In genomic region chr17:15957608-15958307, GRCh38 we compare ENCODE assay signal across 20 cellular contexts. TPM values are rescaled to one million over a fixed set of nuclear protein-coding genes. Genes with fewer than 3 reads are reported as not detected.
DNase-seq lines count a peak whose midpoint lies in the region; ATAC-seq and TF ChIP-seq lines count a peak whose summit lies in the region.
"Had no signal": no experiment of that assay in that cellular context is flagged by ENCODE, and none has a peak within 500 bp of the region (broad histone marks: within the 10 kb centered on the region; RNA-seq: fewer than 3 reads in every experiment).

No MANE protein-coding gene starts in this region.

- no peak for ATAC-seq in GM21825 (IDR thresholded peaks at IDR 0.05; ENCODE audit: unreplicated experiment)
- ATAC-seq in HG03378 (IDR thresholded peaks at IDR 0.05; ENCODE audit: unreplicated experiment): no peak

- CTCF ChIA-PET in GM10248 (lab: Yijun Ruan, JAX): interaction anchor here (1.4 kb wide), 1 partner anchor 42 kb away, joined by 5 read pairs; the partner anchor contains the start of genes TTC19 and ZSWIM7

- WGBS in esophagus squamous epithelium, 2 donors: 79 to 82% methylated on average over 17 to 18 of the region's 19 CpGs

- no peak overlapping the region for H3K4me3 ChIP-seq in BLaER1 treated with 17β-estradiol and CSF1 and Interleukin-3, amounts not matched to agents 10 nM and 100 nM
- no peak overlapping the region for H3K4me3 ChIP-seq in esophagus squamous epithelium
- H3K4me3 ChIP-seq: Peyer's patch, thyroid gland had no signal

- POLR2A ChIA-PET in GM10248 (lab: Yijun Ruan, JAX): no interaction called here

- H3K36me3 ChIP-seq in BLaER1 treated with 17β-estradiol and CSF1 and Interleukin-3, amounts not matched to agents 10 nM and 100 nM: peaks cover 0 to 7% (median 0%) of the 10 kb centered on the region in 11 experiments; a peak in 2 of 22 replicates
- H3K36me3 ChIP-seq in esophagus squamous epithelium: no peaks in the 10 kb centered on the region
- H3K36me3 ChIP-seq: BE2C, Peyer's patch, thyroid gland had no signal

- peak overlapping the region in 10 of 11 experiments; percentile 67 to 95 (median 92); a peak in 19 of 22 replicates for H3K27ac ChIP-seq in BLaER1 treated with 17β-estradiol and CSF1 and Interleukin-3, amounts not matched to agents 10 nM and 100 nM
- peak overlapping the region; percentile 69 to 78 (median 72) for H3K27ac ChIP-seq in esophagus squamous epithelium
- H3K27ac ChIP-seq: 22Rv1, Peyer's patch, thyroid gland had no signal

- H3K4me2 ChIP-seq in BLaER1 treated with 17β-estradiol and CSF1 and Interleukin-3, amounts not matched to agents 10 nM and 100 nM: peak overlapping the region in 10 of 11 experiments; percentile 47 to 90 (median 82); a peak in 19 of 22 replicates

- no peak for TF ChIP-seq CTCF in esophagus squamous epithelium (IDR thresholded peaks at IDR 0.05)
- TF ChIP-seq CTCF in GM10248 (IDR thresholded peaks at IDR 0.05; ENCODE audit: control extremely low read depth, extremely low read depth, low read depth, missing control alignments): no peak

- H4K20me1 ChIP-seq in BLaER1 treated with 17β-estradiol and CSF1 and Interleukin-3, amounts not matched to agents 10 nM and 100 nM: peaks cover 0 to 3% (median 0%) of the 10 kb centered on the region in 11 experiments; a peak in 1 of 22 replicates

- no peaks in the 10 kb centered on the region; a peak in 1 of 22 replicates for H3K9me3 ChIP-seq in BLaER1 treated with 17β-estradiol and CSF1 and Interleukin-3, amounts not matched to agents 10 nM and 100 nM (replicated peaks in 1 of 11)
- no peaks in the 10 kb centered on the region for H3K9me3 ChIP-seq in esophagus squamous epithelium
- H3K9me3 ChIP-seq: BE2C, Peyer's patch, thyroid gland had no signal

- no peaks in the 10 kb centered on the region for H3K27me3 ChIP-seq in BLaER1 treated with 17β-estradiol and CSF1 and Interleukin-3, amounts not matched to agents 10 nM and 100 nM
- H3K27me3 ChIP-seq in esophagus squamous epithelium: no peaks in the 10 kb centered on the region
- H3K27me3 ChIP-seq: BE2C, Peyer's patch, thyroid gland had no signal

- DNase-seq in NCI-H2107 treated with DMSO at 0.1 percent for 48 hours (lab: John Stamatoyannopoulos, UW; ENCODE audit: unreplicated experiment): peak; percentile 18
- DNase-seq in NCI-H2107 (lab: John Stamatoyannopoulos, UW): no peak
- peak; percentile 77 for DNase-seq in SW480 (ENCODE audit: low spot score)
- DNase-seq in esophagus squamous epithelium (lab: John Stamatoyannopoulos, UW): no peak
- no peak for DNase-seq in GM10248 (ENCODE audit: extremely low spot score)
- DNase-seq: activated T-cell treated with anti-CD3 and anti-CD28 coated beads, Interleukin-2, amount 50 U/mL, for 4 hours; amniotic stem cell; BE2C; hippocampal formation; islet precursor cell; KBM-7; MV-4-11; NCI-H1930; NCI-H526 treated with DMSO at 0.1 percent for 48 hours; Peyer's patch; thyroid gland had no signal

- no peak for TF ChIP-seq POLR2A in esophagus squamous epithelium (IDR thresholded peaks at IDR 0.05)

- peaks cover 17 to 91% (median 63%) of the 10 kb centered on the region in 10 experiments for H3K4me1 ChIP-seq in BLaER1 treated with 17β-estradiol and CSF1 and Interleukin-3, amounts not matched to agents 10 nM and 100 nM
- peaks cover 9 to 52% (median 18%) of the 10 kb centered on the region in 3 donors for H3K4me1 ChIP-seq in esophagus squamous epithelium
- H3K4me1 ChIP-seq: BE2C, thyroid gland had no signal

- peak overlapping the region in 9 of 11 experiments; percentile 64 to 80 (median 77); a peak in 12 of 22 replicates for H3K9ac ChIP-seq in BLaER1 treated with 17β-estradiol and CSF1 and Interleukin-3, amounts not matched to agents 10 nM and 100 nM

- intact Hi-C loops in esophagus squamous epithelium (cut with DNase I): no loop called here

RNA-seq across cellular contexts. Expression of gene ADORA2B, which starts 12.8 kb away (rescaled TPM):
- 10 to 100 TPM; 12.2 to 34.9 (median 32.0) TPM for total RNA-seq in esophagus squamous epithelium
- total RNA-seq: thyroid gland had no signal

RNA-seq across cellular contexts. Expression of gene ZSWIM7, which starts 41.7 kb away (rescaled TPM):
- total RNA-seq in esophagus squamous epithelium: 10 to 100 TPM in 2 of 4 donors, 1 to 10 TPM in 2; 3.7 to 13.4 (median 10.3) TPM

RNA-seq across cellular contexts. Expression of gene TTC19, which starts 41.9 kb away (rescaled TPM):
- total RNA-seq in esophagus squamous epithelium: 10 to 100 TPM; 20.0 to 75.7 (median 35.6) TPM

Comparison
In these comparisons a context has a peak if more than half of its experiments do, and no peak if none do; other contexts are left out.
1. DNase-seq: peak in NCI-H2107 treated with DMSO at 0.1 percent for 48 hours (single experiment) and SW480 (single experiment); none in NCI-H2107 (single experiment), esophagus squamous epithelium (single experiment) and GM10248 (single experiment).